1 cellular context compared by ENCODE assay signal in the genomic region with DNA sequence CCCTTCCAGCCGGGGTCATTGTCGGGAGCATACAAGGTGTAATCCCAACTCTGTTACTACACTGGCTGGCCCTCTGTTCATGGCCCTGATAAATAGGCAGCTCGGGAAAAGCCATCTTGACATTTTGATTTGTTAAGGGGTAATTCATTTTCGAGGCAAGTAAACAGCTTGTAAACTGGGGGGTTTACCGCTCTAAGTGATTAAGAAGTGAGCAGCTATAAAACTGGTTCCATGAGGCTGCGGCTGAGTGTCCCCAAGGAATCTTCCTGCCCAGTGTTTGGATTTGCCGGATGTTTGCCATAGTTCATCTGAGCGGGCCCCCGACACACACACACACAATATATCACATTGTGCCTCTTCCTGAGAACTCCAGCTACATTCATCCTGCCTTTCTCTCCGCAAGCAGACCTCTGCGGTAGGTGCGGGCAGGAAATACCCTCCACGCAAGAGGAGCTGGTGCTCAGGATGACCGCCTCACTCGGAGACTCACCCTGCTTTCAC.
TF ChIP-seq lines count a peak whose summit lies in the region.

No MANE protein-coding gene starts in this region.

TF ChIP-seq in HEK293, 187 proteins besides CTCF, POLR2A, EP300 and RAD21 (continued from another document):
- no peak for TF ChIP-seq ZNF280D (tag by site-specific recombination; IDR thresholded peaks at IDR 0.05)
- TF ChIP-seq OSR2 (tag by site-specific recombination; IDR thresholded peaks at IDR 0.05) = peak; percentile 60; the same call in 1 of the 2 replicates
- TF ChIP-seq ZSCAN30 (tag by site-specific recombination; IDR thresholded peaks at IDR 0.05) = 0 out of 2 replicates have a peak, but pooled peaks have one; percentile 16
- no peak for TF ChIP-seq ZNF132 (tag by site-specific recombination; IDR thresholded peaks at IDR 0.05; ENCODE audit: borderline replicate concordance)
- TF ChIP-seq YY1 (tag by site-specific recombination; IDR thresholded peaks at IDR 0.05) = 0 out of 2 replicates have a peak, but pooled peaks have one; percentile 41
- no peak for TF ChIP-seq RBAK (tag by site-specific recombination; IDR thresholded peaks at IDR 0.05)
- TF ChIP-seq, protein P1, sequence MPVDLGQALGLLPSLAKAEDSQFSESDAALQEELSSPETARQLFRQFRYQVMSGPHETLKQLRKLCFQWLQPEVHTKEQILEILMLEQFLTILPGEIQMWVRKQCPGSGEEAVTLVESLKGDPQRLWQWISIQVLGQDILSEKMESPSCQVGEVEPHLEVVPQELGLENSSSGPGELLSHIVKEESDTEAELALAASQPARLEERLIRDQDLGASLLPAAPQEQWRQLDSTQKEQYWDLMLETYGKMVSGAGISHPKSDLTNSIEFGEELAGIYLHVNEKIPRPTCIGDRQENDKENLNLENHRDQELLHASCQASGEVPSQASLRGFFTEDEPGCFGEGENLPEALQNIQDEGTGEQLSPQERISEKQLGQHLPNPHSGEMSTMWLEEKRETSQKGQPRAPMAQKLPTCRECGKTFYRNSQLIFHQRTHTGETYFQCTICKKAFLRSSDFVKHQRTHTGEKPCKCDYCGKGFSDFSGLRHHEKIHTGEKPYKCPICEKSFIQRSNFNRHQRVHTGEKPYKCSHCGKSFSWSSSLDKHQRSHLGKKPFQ (tag by site-specific recombination; IDR thresholded peaks at IDR 0.05) = peak; percentile 57; the same call in 1 of the 2 replicates
- peak; percentile 26; the same call in 1 of the 2 replicates for TF ChIP-seq ZEB2 (tag by site-specific recombination; IDR thresholded peaks at IDR 0.05)
- 0 out of 2 replicates have a peak, but pooled peaks have one; percentile 43 for TF ChIP-seq ZNF423 (tag by site-specific recombination; IDR thresholded peaks at IDR 0.05)
- no peak for TF ChIP-seq ZNF302 (tag by site-specific recombination; IDR thresholded peaks at IDR 0.05; ENCODE audit: low read depth)
- peak; percentile 33; the same call in 1 of the 2 replicates for TF ChIP-seq ZNF341 (tag by site-specific recombination; IDR thresholded peaks at IDR 0.05; ENCODE audit: low read depth)
- no peak for TF ChIP-seq ZNF549 (tag by site-specific recombination; IDR thresholded peaks at IDR 0.05)
- TF ChIP-seq ZNF843 (tag by site-specific recombination; IDR thresholded peaks at IDR 0.05) = 0 out of 2 replicates have a peak, but pooled peaks have one; percentile 22
- peak; percentile 23; the same call in 1 of the 2 replicates for TF ChIP-seq ZNF610 (tag by site-specific recombination; IDR thresholded peaks at IDR 0.05; ENCODE audit: borderline replicate concordance)
- peak; percentile 34; the same call in 1 of the 2 replicates for TF ChIP-seq ZBTB11 (tag by site-specific recombination; conservative IDR thresholded peaks at IDR 0.05; ENCODE audit: low read depth)
- peak; percentile 65 for TF ChIP-seq PRDM4 (tag by site-specific recombination; IDR thresholded peaks at IDR 0.05)
- TF ChIP-seq, protein P2, sequence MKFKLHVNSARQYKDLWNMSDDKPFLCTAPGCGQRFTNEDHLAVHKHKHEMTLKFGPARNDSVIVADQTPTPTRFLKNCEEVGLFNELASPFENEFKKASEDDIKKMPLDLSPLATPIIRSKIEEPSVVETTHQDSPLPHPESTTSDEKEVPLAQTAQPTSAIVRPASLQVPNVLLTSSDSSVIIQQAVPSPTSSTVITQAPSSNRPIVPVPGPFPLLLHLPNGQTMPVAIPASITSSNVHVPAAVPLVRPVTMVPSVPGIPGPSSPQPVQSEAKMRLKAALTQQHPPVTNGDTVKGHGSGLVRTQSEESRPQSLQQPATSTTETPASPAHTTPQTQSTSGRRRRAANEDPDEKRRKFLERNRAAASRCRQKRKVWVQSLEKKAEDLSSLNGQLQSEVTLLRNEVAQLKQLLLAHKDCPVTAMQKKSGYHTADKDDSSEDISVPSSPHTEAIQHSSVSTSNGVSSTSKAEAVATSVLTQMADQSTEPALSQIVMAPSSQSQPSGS (tag by site-specific recombination; IDR thresholded peaks at IDR 0.05; ENCODE audit: low read depth) = 0 out of 2 replicates have a peak, but pooled peaks have one; percentile 15
